In the genomic region with DNA sequence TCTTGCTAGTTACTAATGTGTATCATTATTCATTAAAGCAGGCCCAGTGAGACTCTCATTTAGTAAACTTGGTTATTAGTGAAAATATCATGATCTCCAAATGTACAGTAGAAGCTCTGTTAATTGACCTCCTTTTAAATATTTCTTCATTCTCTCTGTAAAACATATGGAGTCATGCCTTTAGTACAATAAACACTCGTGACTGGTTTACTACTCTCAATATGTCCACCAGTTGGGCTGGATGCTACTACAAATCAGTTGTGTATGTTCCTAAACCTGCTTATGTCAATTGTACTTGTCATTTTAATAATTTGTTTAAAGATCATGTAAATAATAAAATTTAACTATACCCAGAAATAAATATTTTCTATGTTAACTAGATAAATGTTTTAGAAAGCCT, we compare ENCODE assay signal across 17 cellular contexts.
DNase-seq lines count a peak whose midpoint lies in the region; ATAC-seq and TF ChIP-seq lines count a peak whose summit lies in the region.
"Had no signal": no experiment of that assay in that cellular context is flagged by ENCODE, and none has a peak within 500 bp of the region (broad histone marks: within the 10 kb centered on the region; RNA-seq: fewer than 3 reads in every experiment).

No MANE protein-coding gene starts in this region.

- no peak for TF ChIP-seq RAD21 in IMR-90 (IDR thresholded peaks at IDR 0.05; ENCODE audit: low read length)

- TF ChIP-seq CTCF in IMR-90 (conservative IDR thresholded peaks at IDR 0.05; ENCODE audit: low read depth, low read length), result no peak
- TF ChIP-seq CTCF in chondrocyte (IDR thresholded peaks at IDR 0.05), result no peak
- no peak for TF ChIP-seq CTCF in osteoblast (IDR thresholded peaks at IDR 0.05; ENCODE audit: extremely low read depth, low read depth, low read length)
- TF ChIP-seq CTCF in uterus (IDR thresholded peaks at IDR 0.05), result no peak

- H4K5ac ChIP-seq in IMR-90 (ENCODE audit: low read depth, low read length), result no peak overlapping the region

- H3K27me3 ChIP-seq in IMR-90 (ENCODE audit: control insufficient read depth, insufficient read depth, low read length) (no peaks in the 10 kb centered on the region), osteoblast (ENCODE audit: insufficient read depth, low read length) (no peaks in the 10 kb centered on the region), uterus (no peaks in the 10 kb centered on the region)
- H3K27me3 ChIP-seq: BE2C; BLaER1 treated with 17β-estradiol and CSF1 and Interleukin-3, amounts not matched to agents 10 nM and 100 nM had no signal

- H2AK5ac ChIP-seq in IMR-90 (ENCODE audit: low read depth, low read length), result no peak overlapping the region

- CTCF ChIA-PET in IMR-90 (lab: Yijun Ruan, JAX), result interaction anchor here (0.6 kb wide), 1 partner anchor 91 kb away, joined by 3 read pairs; no protein-coding TSS in a partner anchor

- POLR2A ChIA-PET in IMR-90 (lab: Charles Lee; ENCODE audit: unreplicated experiment), result no interaction called here

- no peak overlapping the region for H3K4me3 Mint-ChIP-seq in chondrocyte (ENCODE audit: unreplicated experiment)
- H3K4me3 Mint-ChIP-seq: CD14-positive monocyte; CD4-positive, alpha-beta T cell; CD8-positive, alpha-beta memory T cell; HFFc6 had no signal

- peak overlapping the region; percentile 61; the same call in 1 of the 2 replicates for H2BK20ac ChIP-seq in IMR-90 (ENCODE audit: low read depth, low read length)

- peak overlapping the region; percentile 91 for H2BK5ac ChIP-seq in IMR-90 (ENCODE audit: low read depth, low read length, poor library complexity, severe bottlenecking)

- H3K9me3 Mint-ChIP-seq in chondrocyte (ENCODE audit: low read depth), result peaks cover 31% of the 10 kb centered on the region

- ATAC-seq in IMR-90 (ENCODE audit: low read depth) (peak; percentile 68), HG02678 (IDR thresholded peaks at IDR 0.05; ENCODE audit: unreplicated experiment) (no peak), HG03039 (IDR thresholded peaks at IDR 0.05; ENCODE audit: unreplicated experiment) (no peak)

- dilution Hi-C loops in IMR-90 (cut with HindIII; ENCODE audit: low sequenced_read_pairs, unreplicated experiment), result no loop called here

- H3K27ac Mint-ChIP-seq in chondrocyte (ENCODE audit: unreplicated experiment), result peak overlapping the region; percentile 59
- H3K27ac Mint-ChIP-seq: CD14-positive monocyte; CD4-positive, alpha-beta T cell; CD8-positive, alpha-beta memory T cell; HFFc6 had no signal

- H3K36me3 ChIP-seq in IMR-90 (ENCODE audit: control insufficient read depth, insufficient read depth, low read length) (no peaks in the 10 kb centered on the region), osteoblast (ENCODE audit: insufficient read depth, low read length) (no peaks in the 10 kb centered on the region), uterus (no peaks in the 10 kb centered on the region)
- H3K36me3 ChIP-seq: BE2C; BLaER1 treated with 17β-estradiol and CSF1 and Interleukin-3, amounts not matched to agents 10 nM and 100 nM; HAP-1 had no signal

- DNase-seq in IMR-90 (peak; percentile 59), chondrocyte (ENCODE audit: low spot score) (no peak), osteoblast (ENCODE audit: insufficient read length, low spot score, missing footprints) (no peak), uterus (no peak)
- DNase-seq: AML-193; BE2C; CD4-positive, alpha-beta T cell; CD8-positive, alpha-beta memory T cell; DMS153; DND-41; GOT3; HFFc6 had no signal

- H4K20me1 ChIP-seq in IMR-90 (ENCODE audit: insufficient read depth, low read length), result no peaks in the 10 kb centered on the region
- no peaks in the 10 kb centered on the region for H4K20me1 ChIP-seq in osteoblast (ENCODE audit: insufficient read depth, low read length)
- H4K20me1 ChIP-seq: BLaER1 treated with 17β-estradiol and CSF1 and Interleukin-3, amounts not matched to agents 10 nM and 100 nM had no signal

- H2AFZ ChIP-seq in IMR-90 (replicated peaks; ENCODE audit: low read length, poor library complexity) (no peak overlapping the region), osteoblast (ENCODE audit: low read length) (no peak overlapping the region)

- H3K4me1 ChIP-seq in IMR-90 (ENCODE audit: control insufficient read depth, insufficient read depth, low read length) (peaks cover 6% of the 10 kb centered on the region; the same call in 1 of the 2 replicates), osteoblast (ENCODE audit: insufficient read depth, low read length) (peaks cover 3% of the 10 kb centered on the region), uterus (no peaks in the 10 kb centered on the region)
- H3K4me1 ChIP-seq: BE2C; BLaER1 treated with 17β-estradiol and CSF1 and Interleukin-3, amounts not matched to agents 10 nM and 100 nM; HAP-1 had no signal

- H3K4me3 ChIP-seq in IMR-90 (ENCODE audit: insufficient read depth, low read depth, low read length), result no peak overlapping the region
- H3K4me3 ChIP-seq in osteoblast (ENCODE audit: insufficient read depth, low read length), result no peak overlapping the region
- H3K4me3 ChIP-seq in uterus, result no peak overlapping the region
- H3K4me3 ChIP-seq: BLaER1 treated with 17β-estradiol and CSF1 and Interleukin-3, amounts not matched to agents 10 nM and 100 nM; HAP-1 had no signal

- 0 out of 2 replicates have a peak overlapping the region, but pooled peaks have one; percentile 29 for H4K91ac ChIP-seq in IMR-90 (ENCODE audit: insufficient read depth, low read depth, low read length)

- peak overlapping the region in 1 of 2 experiments; percentile 71; a peak in 3 of 4 replicates for H4K8ac ChIP-seq in IMR-90 (ENCODE audit: low read depth in 2 of 2, low read length in 2 of 2)

- H2AK9ac ChIP-seq in IMR-90 (replicated peaks; ENCODE audit: low read depth, low read length, poor library complexity), result no peak overlapping the region

- in situ Hi-C loops in IMR-90 (cut with MboI; ENCODE audit: low sequenced_read_pairs), result no loop called here

- TF ChIP-seq POLR2A in IMR-90 (IDR thresholded peaks at IDR 0.05; ENCODE audit: low read depth, low read length), result no peak
- no peak for TF ChIP-seq POLR2A in uterus (IDR thresholded peaks at IDR 0.05)

- intact Hi-C loops in IMR-90 (cut with micrococcal nuclease), result loop anchor here (5.0 kb wide), 1 partner anchor 67 kb away; a partner anchor contains a TSS
- intact Hi-C loops in uterus (cut with DNase I; ENCODE audit: low total_unique reads), result no loop called here

- H3K27ac ChIP-seq in IMR-90 (ENCODE audit: insufficient read depth, low read length), result peak overlapping the region; percentile 82; the same call in 1 of the 2 replicates
- peak overlapping the region; percentile 72 for H3K27ac ChIP-seq in osteoblast (ENCODE audit: low read depth, low read length)
- no peak overlapping the region for H3K27ac ChIP-seq in uterus
- H3K27ac ChIP-seq: BLaER1 treated with 17β-estradiol and CSF1 and Interleukin-3, amounts not matched to agents 10 nM and 100 nM had no signal

- H3K56ac ChIP-seq in IMR-90 (ENCODE audit: extremely low read depth, insufficient read depth, low read length), result peak overlapping the region; percentile 62; the same call in 1 of the 2 replicates

- H3K14ac ChIP-seq in IMR-90 (replicated peaks; ENCODE audit: low read depth, low read length), result no peak overlapping the region

- H3K27me3 Mint-ChIP-seq in chondrocyte (ENCODE audit: low read depth), result no peaks in the 10 kb centered on the region

- peak overlapping the region; percentile 19 for H3K9ac ChIP-seq in IMR-90 (ENCODE audit: low read depth, low read length)
- H3K9ac ChIP-seq: BLaER1 treated with 17β-estradiol and CSF1 and Interleukin-3, amounts not matched to agents 10 nM and 100 nM had no signal

- H3K23ac ChIP-seq in IMR-90 (ENCODE audit: low read depth, low read length), result peak overlapping the region; percentile 3; the same call in 1 of the 2 replicates

- H3K79me1 ChIP-seq in IMR-90 (ENCODE audit: low read depth in 1 of 2, low read length in 2 of 2), result peaks cover 0 to 6% of the 10 kb centered on the region in 2 experiments; a peak in 1 of 4 replicates

- H3K4me2 ChIP-seq in IMR-90 (ENCODE audit: low read depth, low read length) (no peak overlapping the region), osteoblast (ENCODE audit: insufficient read depth, low read length) (no peak overlapping the region)
- H3K4me2 ChIP-seq: BLaER1 treated with 17β-estradiol and CSF1 and Interleukin-3, amounts not matched to agents 10 nM and 100 nM had no signal

- H3K18ac ChIP-seq in IMR-90 (ENCODE audit: low read depth, low read length), result 0 out of 2 replicates have a peak overlapping the region, but pooled peaks have one; percentile 87

- H3K79me2 ChIP-seq in osteoblast (ENCODE audit: insufficient read depth, low read length), result no peaks in the 10 kb centered on the region

- no CpG with 5 or more reads among the region's 1 CpG for WGBS in IMR-90 (ENCODE audit: extremely low coverage in 2 of 2, insufficient read length in 1 of 2), 2 experiments

- H3K36me3 Mint-ChIP-seq in chondrocyte (ENCODE audit: low read depth), result peaks cover 6% of the 10 kb centered on the region
- H3K36me3 Mint-ChIP-seq: CD14-positive monocyte had no signal

- H3K4me1 Mint-ChIP-seq in chondrocyte (ENCODE audit: low read depth), result peaks cover 15% of the 10 kb centered on the region
- H3K4me1 Mint-ChIP-seq: CD14-positive monocyte; CD8-positive, alpha-beta memory T cell had no signal

- H3K4ac ChIP-seq in IMR-90 (ENCODE audit: low read depth, low read length), result peak overlapping the region; percentile 35; the same call in 1 of the 2 replicates

- H2BK15ac ChIP-seq in IMR-90 (ENCODE audit: low read depth, low read length), result no peak overlapping the region

- H3K9me3 ChIP-seq in IMR-90 (ENCODE audit: control insufficient read depth, insufficient read depth, low read length) (peaks cover 9% of the 10 kb centered on the region), osteoblast (ENCODE audit: low read depth, low read length) (no peaks in the 10 kb centered on the region), uterus (peaks cover 0 to 6% of the 10 kb centered on the region in 2 donors)
- H3K9me3 ChIP-seq: HAP-1 had no signal

- no TSS peak for BruUV-seq in IMR-90 (replicated peaks; lab: Mats Ljungman, UMichigan)

- H2BK120ac ChIP-seq in IMR-90 (ENCODE audit: low read depth, low read length), result peak overlapping the region; percentile 86

- H3K9me1 ChIP-seq in IMR-90 (ENCODE audit: insufficient read depth, low read length), result peaks cover 10% of the 10 kb centered on the region

TF ChIP-seq in IMR-90, 13 proteins besides CTCF, POLR2A, EP300 and RAD21:
- TF ChIP-seq CEBPB (IDR thresholded peaks at IDR 0.05; ENCODE audit: low read depth, low read length), result 0 out of 2 replicates have a peak, but pooled peaks have one; percentile 1
- TF ChIP-seq RCOR1 (IDR thresholded peaks at IDR 0.05; ENCODE audit: insufficient replicate concordance, low read length), result no peak

Comparison
In these comparisons a context has a peak if more than half of its experiments do, and no peak if none do; other contexts are left out.
1. H3K27ac ChIP-seq: peak in IMR-90 (single experiment) and osteoblast (single experiment); none in uterus (0 of 2).